In the genomic region with DNA sequence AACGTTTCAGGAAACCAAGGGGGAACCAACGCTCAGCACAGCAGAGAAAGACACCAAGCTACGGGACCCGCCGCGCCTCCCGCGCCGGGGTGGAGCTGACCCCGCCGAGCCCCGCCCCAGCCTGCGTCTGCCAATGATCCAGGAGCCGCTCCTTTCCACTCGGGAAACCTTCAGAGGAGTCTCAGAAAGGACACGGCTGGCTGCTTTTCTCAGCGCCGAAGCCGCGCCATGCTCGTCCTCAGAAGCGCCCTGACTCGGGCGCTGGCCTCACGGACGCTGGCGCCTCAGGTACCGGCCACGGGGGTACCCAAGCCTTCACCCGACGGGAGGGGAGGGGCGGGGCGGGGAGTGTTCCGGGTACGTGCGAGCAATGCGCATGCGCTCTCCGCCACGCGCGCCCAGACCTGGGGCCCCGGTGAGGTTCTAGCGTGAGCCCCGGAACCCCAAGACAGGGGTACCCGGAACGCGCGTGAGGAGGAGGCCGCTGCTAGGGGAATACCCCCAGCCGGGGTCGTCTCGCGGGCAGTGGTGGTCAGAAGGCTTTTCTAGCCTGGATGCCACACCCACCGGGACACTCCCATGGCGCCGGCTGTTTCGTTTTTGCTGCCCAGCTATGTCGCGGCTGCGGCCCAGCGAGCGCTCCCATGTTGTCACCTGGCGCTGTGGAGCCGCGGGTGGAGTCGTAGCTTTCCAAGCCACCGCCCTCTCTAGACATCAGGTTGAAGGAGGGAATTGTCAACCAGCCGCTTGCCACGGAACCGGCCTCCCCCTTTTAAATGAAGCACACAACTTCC, we compare ENCODE assay signal across 8 cellular contexts. TPM values are rescaled to one million over a fixed set of nuclear protein-coding genes. Genes with fewer than 3 reads are reported as not detected.
A peak's percentile ranks its signal among the peaks of the same experiment; 100 is the strongest.
DNase-seq lines count a peak whose midpoint lies in the region; ATAC-seq and TF ChIP-seq lines count a peak whose summit lies in the region.

A gene (plus strand): TSS at position 119 of the 794 bp plus-strand sequence. CDS start 110 bp downstream, at position 229.

- TF ChIP-seq POLR2A in uterus (IDR thresholded peaks at IDR 0.05), result peak; percentile 4 to 62

- H3K9me3 ChIP-seq in right cardiac atrium (ENCODE audit: control insufficient read depth, low read length), result no peaks in the 10 kb centered on the region
- H3K9me3 ChIP-seq in uterus, result no peaks in the 10 kb centered on the region

- intact Hi-C loops in T-helper 2 cell treated with Interferon-gamma antibody and Interleukin-4, amounts not matched to agents 100 ng/mL and 5 ng/mL, for 36 hours (cut with micrococcal nuclease), result loop anchor here (1.0 to 10.0 kb wide), 11 partner anchors 17 to 947 kb away; a partner anchor contains a TSS
- intact Hi-C loops in right cardiac atrium (cut with DNase I) (no loop called here), uterus (cut with DNase I; ENCODE audit: low total_unique reads) (no loop called here)

- H3K36me3 ChIP-seq in rectal smooth muscle tissue (ENCODE audit: control insufficient read depth, insufficient read depth, low read length) (peaks cover 3% of the 10 kb centered on the region), uterus (no peaks in the 10 kb centered on the region)

- DNase-seq in NCI-H146 treated with DMSO at 0.1 percent for 48 hours (lab: John Stamatoyannopoulos, UW; ENCODE audit: unreplicated experiment), result peak; percentile 42
- peak; percentile 68 to 97 (median 86) for DNase-seq in anterior cingulate cortex (lab: John Stamatoyannopoulos, UW)
- peak; percentile 88 to 95 (median 95) for DNase-seq in right cardiac atrium
- DNase-seq in uterus, result peak; percentile 78 to 83

- H3K4me3 ChIP-seq in right cardiac atrium (ENCODE audit: low read length), result peak within 1 kb of the TSS; percentile 89
- H3K4me3 ChIP-seq in rectal smooth muscle tissue (ENCODE audit: low read length), result peak within 1 kb of the TSS; percentile 79
- H3K4me3 ChIP-seq in uterus, result peak within 1 kb of the TSS; percentile 93 to 94

- under 1% methylated on average over 71 of the region's 71 CpGs for WGBS in right cardiac atrium

- H3K27ac ChIP-seq in right cardiac atrium (ENCODE audit: low read length), result peak within 1 kb of the TSS; percentile 90
- peak within 1 kb of the TSS; percentile 91 for H3K27ac ChIP-seq in rectal smooth muscle tissue (ENCODE audit: low read depth, low read length)
- peak within 1 kb of the TSS; percentile 87 to 93 for H3K27ac ChIP-seq in uterus

- H3K9ac ChIP-seq in rectal smooth muscle tissue (ENCODE audit: low read length), result peak within 1 kb of the TSS; percentile 70

- H3K4me1 ChIP-seq in right cardiac atrium (ENCODE audit: control insufficient read depth, insufficient read depth, low read length), result no peaks in the 10 kb centered on the region
- H3K4me1 ChIP-seq in rectal smooth muscle tissue (ENCODE audit: control insufficient read depth, insufficient read depth, low read length), result no peaks in the 10 kb centered on the region
- no peaks in the 10 kb centered on the region for H3K4me1 ChIP-seq in uterus

- ATAC-seq in GM18502 (IDR thresholded peaks at IDR 0.05; ENCODE audit: poor library complexity, unreplicated experiment) (peak; percentile 88), HG02870 (IDR thresholded peaks at IDR 0.05; ENCODE audit: unreplicated experiment) (peak; percentile 86), right cardiac atrium (peak; percentile 97 to 99)

- H3K27me3 ChIP-seq in right cardiac atrium (ENCODE audit: control insufficient read depth, insufficient read depth) (no peaks in the 10 kb centered on the region), rectal smooth muscle tissue (ENCODE audit: control insufficient read depth, insufficient read depth, low read length) (no peaks in the 10 kb centered on the region), uterus (no peaks in the 10 kb centered on the region)

- TF ChIP-seq CTCF in uterus (IDR thresholded peaks at IDR 0.05), result no peak

RNA-seq across cellular contexts. Expression of the gene that starts here (rescaled TPM):
- 19.3 and 20.1 TPM in 2 replicates for total RNA-seq in T-helper 2 cell treated with Interferon-gamma antibody and Interleukin-4, amounts not matched to agents 100 ng/mL and 5 ng/mL, for 36 hours
- total RNA-seq in right cardiac atrium (10 to 100 TPM; 14.3 to 23.0 (median 19.2) TPM), uterus (10 to 100 TPM; 22.6 to 63.2 (median 43.3) TPM)
- 25.5 TPM for polyA plus RNA-seq in right cardiac atrium

Comparison
In these comparisons a context has a peak if more than half of its experiments do, and no peak if none do; other contexts are left out.
1. Peak in every context shown above with its lines: DNase-seq, ATAC-seq, H3K4me3 ChIP-seq and H3K27ac ChIP-seq.
2. DNase-seq: peak in every context shown above with its lines; median percentile 95 in right cardiac atrium; 86 in anterior cingulate cortex; 80 in uterus; 42 in NCI-H146 treated with DMSO at 0.1 percent for 48 hours.